Comparison of ENCODE assay signal across 11 cellular contexts in the genomic region with DNA sequence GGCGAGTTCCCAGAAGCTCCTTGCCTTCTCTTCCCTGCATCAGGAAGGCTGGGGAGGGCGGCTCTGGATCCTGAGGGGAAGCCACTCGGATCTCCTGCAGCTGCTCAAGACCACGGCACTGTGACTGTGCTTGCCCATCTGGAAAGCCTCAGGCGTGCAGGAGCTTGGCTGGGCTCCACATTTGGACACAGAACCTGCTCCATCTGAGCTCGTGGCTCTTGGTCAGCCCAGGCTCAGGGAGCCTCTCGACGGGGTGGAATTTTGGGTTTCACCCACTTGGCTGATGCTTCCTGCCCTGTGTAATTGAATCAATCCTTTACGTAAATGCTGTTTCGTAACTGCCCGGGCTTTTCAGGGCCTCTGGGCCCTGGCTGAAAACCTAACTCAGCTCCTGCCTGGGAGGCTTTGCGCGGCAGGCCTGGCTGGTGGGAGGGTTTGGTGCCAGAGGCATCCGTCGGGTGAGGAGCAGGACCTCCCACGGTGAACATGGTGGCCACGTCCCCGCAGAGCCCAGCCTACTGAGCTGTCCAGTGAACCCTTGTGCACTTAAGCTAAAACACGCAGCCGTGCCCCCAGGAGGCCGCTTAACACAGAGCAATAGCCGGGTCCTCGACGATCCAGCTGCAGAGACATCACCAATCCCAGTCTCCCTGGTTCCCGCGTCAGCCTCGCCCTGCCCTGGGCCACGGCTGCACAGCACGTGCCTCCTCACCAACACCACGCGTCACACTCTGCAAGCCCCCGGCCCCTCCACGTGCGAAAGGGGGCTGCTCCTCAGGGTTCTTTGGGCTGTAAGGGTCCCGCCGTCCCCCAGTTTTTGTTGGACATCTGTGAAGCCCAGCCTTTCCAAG.
DNase-seq lines count a peak whose midpoint lies in the region; ATAC-seq and TF ChIP-seq lines count a peak whose summit lies in the region.
"Had no signal": no experiment of that assay in that cellular context is flagged by ENCODE, and none has a peak within 500 bp of the region (broad histone marks: within the 10 kb centered on the region; RNA-seq: fewer than 3 reads in every experiment).

No MANE protein-coding gene starts in this region.

- H3K27me3 ChIP-seq in stomach, result no peaks in the 10 kb centered on the region

- no peak overlapping the region for H3K4me3 Mint-ChIP-seq in chondrocyte (ENCODE audit: unreplicated experiment)
- H3K4me3 Mint-ChIP-seq: activated naive CD8-positive, alpha-beta T cell had no signal

- TF ChIP-seq EP300 in Ishikawa (IDR thresholded peaks at IDR 0.05; ENCODE audit: borderline replicate concordance), result peak; percentile 36; the same call in 1 of the 2 replicates
- peak; percentile 83 for TF ChIP-seq EP300 in stomach (IDR thresholded peaks at IDR 0.05)

- H3K4me1 Mint-ChIP-seq in chondrocyte (ENCODE audit: low read depth), result no peaks in the 10 kb centered on the region

- no peaks in the 10 kb centered on the region for H3K9me3 Mint-ChIP-seq in chondrocyte (ENCODE audit: low read depth)

- WGBS in lower leg skin, 2 donors, result 54 to 60% methylated on average over 26 to 36 of the region's 36 CpGs
- WGBS in stomach, 5 donors, result 65 to 80% (median 73%) methylated on average over 22 to 36 of the region's 36 CpGs

- TF ChIP-seq RAD21 in Ishikawa (IDR thresholded peaks at IDR 0.05; ENCODE audit: low read depth), result no peak

- ATAC-seq in GM21723 (IDR thresholded peaks at IDR 0.05; ENCODE audit: unreplicated experiment), result no peak
- no peak for ATAC-seq in HG02870 (IDR thresholded peaks at IDR 0.05; ENCODE audit: unreplicated experiment)
- no peak for ATAC-seq in HG03378 (IDR thresholded peaks at IDR 0.05; ENCODE audit: unreplicated experiment)

- H3K4me1 ChIP-seq in stomach, result peaks cover 4 to 39% (median 19%) of the 10 kb centered on the region in 4 donors

- no peak for TF ChIP-seq POLR2A in lower leg skin (IDR thresholded peaks at IDR 0.05)
- TF ChIP-seq POLR2A in stomach (IDR thresholded peaks at IDR 0.05), result no peak

- no peaks in the 10 kb centered on the region for H3K36me3 Mint-ChIP-seq in chondrocyte (ENCODE audit: low read depth)
- H3K36me3 Mint-ChIP-seq: activated naive CD8-positive, alpha-beta T cell had no signal

- H3K36me3 ChIP-seq in stomach, result no peaks in the 10 kb centered on the region

- peak overlapping the region; percentile 77 to 89 (median 80) for H3K27ac ChIP-seq in stomach
- H3K27ac ChIP-seq: SK-N-MC had no signal

- H3K27me3 Mint-ChIP-seq in chondrocyte (ENCODE audit: low read depth), result peaks cover 4% of the 10 kb centered on the region
- H3K27me3 Mint-ChIP-seq: activated naive CD8-positive, alpha-beta T cell had no signal

- peak; percentile 80 for DNase-seq in chondrocyte (ENCODE audit: low spot score)
- DNase-seq in lower leg skin (ENCODE audit: low spot score in 2 of 2), result peak; percentile 82 to 95
- peak; percentile 62 for DNase-seq in stomach
- DNase-seq in activated CD8-positive, alpha-beta memory T cell treated with anti-CD3 and anti-CD28 coated beads, Interleukin-2, amount 50 U/mL, for 4 hours, result no peak
- DNase-seq: H7 had no signal

- H3K9me3 ChIP-seq in stomach, result no peaks in the 10 kb centered on the region

- H3K4me3 ChIP-seq in lower leg skin (ENCODE audit: low read depth, poor library complexity, severe bottlenecking), result no peak overlapping the region
- no peak overlapping the region for H3K4me3 ChIP-seq in stomach
- H3K4me3 ChIP-seq: SK-N-MC had no signal

- intact Hi-C loops in lower leg skin (cut with DNase I; ENCODE audit: low total_unique reads), result no loop called here
- intact Hi-C loops in stomach (cut with DNase I; ENCODE audit: low total_unique reads), result no loop called here

- H3K27ac Mint-ChIP-seq in chondrocyte (ENCODE audit: unreplicated experiment), result no peak overlapping the region
- H3K27ac Mint-ChIP-seq: activated naive CD8-positive, alpha-beta T cell had no signal

- TF ChIP-seq CTCF in chondrocyte (IDR thresholded peaks at IDR 0.05) (no peak), lower leg skin (IDR thresholded peaks at IDR 0.05) (no peak), stomach (IDR thresholded peaks at IDR 0.05) (no peak)

TF ChIP-seq in Ishikawa, 13 proteins besides CTCF, POLR2A, EP300 and RAD21:
- no peak for TF ChIP-seq REST (IDR thresholded peaks at IDR 0.05; ENCODE audit: low read depth)
- peak; percentile 63; the same call in 1 of the 2 replicates for TF ChIP-seq TCF12 (IDR thresholded peaks at IDR 0.05; ENCODE audit: low read depth)
- TF ChIP-seq TEAD4 (IDR thresholded peaks at IDR 0.05), result no peak
- TF ChIP-seq MAX (IDR thresholded peaks at IDR 0.05), result no peak
- TF ChIP-seq ZBTB7A (IDR thresholded peaks at IDR 0.05; ENCODE audit: low read depth), result no peak
- peak; percentile 62; the same call in 1 of the 2 replicates for TF ChIP-seq NFIC (IDR thresholded peaks at IDR 0.05)
- no peak for TF ChIP-seq YY1 (IDR thresholded peaks at IDR 0.05; ENCODE audit: low read depth)
- TF ChIP-seq, protein P1, sequence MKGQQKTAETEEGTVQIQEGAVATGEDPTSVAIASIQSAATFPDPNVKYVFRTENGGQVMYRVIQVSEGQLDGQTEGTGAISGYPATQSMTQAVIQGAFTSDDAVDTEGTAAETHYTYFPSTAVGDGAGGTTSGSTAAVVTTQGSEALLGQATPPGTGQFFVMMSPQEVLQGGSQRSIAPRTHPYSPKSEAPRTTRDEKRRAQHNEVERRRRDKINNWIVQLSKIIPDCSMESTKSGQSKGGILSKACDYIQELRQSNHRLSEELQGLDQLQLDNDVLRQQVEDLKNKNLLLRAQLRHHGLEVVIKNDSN (IDR thresholded peaks at IDR 0.05), result no peak
- no peak for TF ChIP-seq EGR1 (IDR thresholded peaks at IDR 0.05)
- TF ChIP-seq CEBPB (IDR thresholded peaks at IDR 0.05), result peak; percentile 63; the same call in 1 of the 2 replicates
- no peak for TF ChIP-seq CREB1 (IDR thresholded peaks at IDR 0.05; ENCODE audit: low read depth)
